15 cellular contexts compared by ENCODE assay signal in the genomic region with DNA sequence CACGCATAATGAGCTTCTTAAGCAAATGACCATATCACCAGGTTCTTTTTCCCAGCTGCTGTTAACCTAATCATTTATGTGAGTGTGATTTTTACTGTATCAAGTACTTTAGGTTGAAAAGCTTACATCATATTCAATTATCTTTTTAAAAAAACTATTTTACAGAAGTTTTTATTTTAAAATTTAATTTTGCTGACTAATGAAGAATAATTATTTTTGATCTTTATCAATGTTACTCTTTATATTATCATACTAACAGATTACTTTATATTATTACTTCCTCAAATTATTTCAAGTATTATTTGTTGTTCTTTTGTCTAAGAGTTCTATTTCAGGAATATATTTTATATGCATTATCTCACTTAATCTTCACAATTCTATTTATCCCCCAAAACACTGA.
DNase-seq lines count a peak whose midpoint lies in the region; ATAC-seq, FAIRE-seq and TF ChIP-seq lines count a peak whose summit lies in the region.
"Had no signal": no experiment of that assay in that cellular context is flagged by ENCODE, and none has a peak within 500 bp of the region (broad histone marks: within the 10 kb centered on the region; RNA-seq: fewer than 3 reads in every experiment).

No MANE protein-coding gene starts in this region.

- TF ChIP-seq EP300 in transverse colon (IDR thresholded peaks at IDR 0.05; ENCODE audit: low read depth): no peak

- no peaks in the 10 kb centered on the region for H3K4me1 ChIP-seq in transverse colon

- WGBS in transverse colon (ENCODE audit: low coverage in 1 of 2), 2 donors: 88% methylated on average over 1 of the region's 1 CpG

- no peaks in the 10 kb centered on the region for H3K27me3 Mint-ChIP-seq in nephron (ENCODE audit: low read depth)
- H3K27me3 Mint-ChIP-seq: CD4-positive, alpha-beta memory T cell had no signal

- no peak for TF ChIP-seq POLR2A in transverse colon (IDR thresholded peaks at IDR 0.05)

- H3K27ac Mint-ChIP-seq in nephron: peak overlapping the region; percentile 91 to 99 (median 95)
- H3K27ac Mint-ChIP-seq: CD4-positive, alpha-beta memory T cell; HFFc6 had no signal

- intact Hi-C loops in transverse colon (cut with DNase I; ENCODE audit: low total_unique reads): no loop called here

- peaks cover 8% of the 10 kb centered on the region for H3K4me1 Mint-ChIP-seq in nephron
- H3K4me1 Mint-ChIP-seq: CD4-positive, alpha-beta memory T cell had no signal

- no peaks in the 10 kb centered on the region for H3K9me3 ChIP-seq in transverse colon
- H3K9me3 ChIP-seq: BE2C had no signal

- no peaks in the 10 kb centered on the region for H3K9me3 Mint-ChIP-seq in nephron

- no peak overlapping the region for H3K27ac ChIP-seq in transverse colon
- H3K27ac ChIP-seq: C4-2B had no signal

- FAIRE-seq in A204.1 (lab: Jason Lieb, UNC) (peak; percentile 78), RCC 7860 (lab: Jason Lieb, UNC) (peak; percentile 11), frontal cortex (lab: Jason Lieb, UNC) (peak; percentile 66)

- no peak overlapping the region for H3K4me3 ChIP-seq in transverse colon

- H3K4me3 Mint-ChIP-seq in nephron: peak overlapping the region in 2 of 3 experiments; percentile 30 to 63
- H3K4me3 Mint-ChIP-seq: CD4-positive, alpha-beta memory T cell; HFFc6 had no signal

- no peak for ATAC-seq in HG03354 (IDR thresholded peaks at IDR 0.05; ENCODE audit: poor library complexity, severe bottlenecking, unreplicated experiment)

- H3K36me3 ChIP-seq in transverse colon: no peaks in the 10 kb centered on the region

- no peaks in the 10 kb centered on the region for H3K36me3 Mint-ChIP-seq in nephron (ENCODE audit: low read depth)

- no peak for DNase-seq in RCC 7860 (ENCODE audit: low spot score)
- no peak for DNase-seq in frontal cortex (ENCODE audit: low spot score in 2 of 2)
- no peak for DNase-seq in stimulated activated CD4-positive, alpha-beta T cell treated with anti-CD3 and anti-CD28 coated beads, Interleukin-12 subunit alpha, Interleukin-12 subunit beta, amount 100 ng/mL, for 4 hours
- no peak for DNase-seq in transverse colon
- DNase-seq in activated effector memory CD4-positive, alpha-beta T cell treated with anti-CD3 and anti-CD28 coated beads, Interleukin-2, amount 50 U/mL, for 16 hours: no peak
- DNase-seq: BE2C; CD4-positive, alpha-beta memory T cell; DND-41; HCEC 1CT; HFFc6; IMR-90 had no signal

- H3K27me3 ChIP-seq in transverse colon: no peaks in the 10 kb centered on the region
- H3K27me3 ChIP-seq: BE2C had no signal

- TF ChIP-seq CTCF in nephron (IDR thresholded peaks at IDR 0.05; ENCODE audit: unreplicated experiment in 3 of 3): no peak
- TF ChIP-seq CTCF in transverse colon (IDR thresholded peaks at IDR 0.05): no peak

- in situ Hi-C loops in transverse colon (cut with MboI; ENCODE audit: low pct_ligation_motif_present in 1 of 4, low pct_unique_long_range_greater_than_20kb in 1 of 4, low sequenced_read_pairs in 3 of 4): loop anchor here in 2 of 4 donors (10.0 to 25.0 kb wide), 2 partner anchors 236 to 243 kb away; a partner anchor contains a TSS
